In the genomic region with DNA sequence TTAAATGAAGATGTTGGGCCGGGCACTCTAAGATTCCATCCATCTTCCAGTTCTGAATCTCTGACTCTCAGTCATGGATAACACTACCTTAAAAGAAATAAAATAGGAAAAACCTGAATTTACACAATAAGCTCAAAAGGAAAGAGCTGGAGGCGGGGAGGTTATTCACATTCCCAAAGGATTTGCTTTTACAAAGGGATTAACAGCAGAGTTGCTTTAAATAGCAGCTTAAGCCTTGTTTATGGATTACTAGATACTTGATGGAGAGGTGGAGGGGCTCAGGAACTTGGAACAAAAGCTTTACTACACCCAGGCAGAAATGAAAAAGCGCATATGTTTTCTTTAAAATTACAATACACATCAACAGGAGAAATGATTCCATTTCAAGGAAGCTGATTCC, we compare ENCODE assay signal across 1 cellular context.
TF ChIP-seq lines count a peak whose summit lies in the region.

No MANE protein-coding gene starts in this region.

TF ChIP-seq in H1, 55 proteins besides CTCF, POLR2A, EP300 and RAD21:
- TF ChIP-seq KDM5A (IDR thresholded peaks at IDR 0.05; ENCODE audit: low read length) (no peak), SP1 (IDR thresholded peaks at IDR 0.05; ENCODE audit: low read depth, low read length) (0 out of 2 replicates have a peak, but pooled peaks have one; percentile 21)
